Comparison of ENCODE assay signal across 1 cellular context in the genomic region with DNA sequence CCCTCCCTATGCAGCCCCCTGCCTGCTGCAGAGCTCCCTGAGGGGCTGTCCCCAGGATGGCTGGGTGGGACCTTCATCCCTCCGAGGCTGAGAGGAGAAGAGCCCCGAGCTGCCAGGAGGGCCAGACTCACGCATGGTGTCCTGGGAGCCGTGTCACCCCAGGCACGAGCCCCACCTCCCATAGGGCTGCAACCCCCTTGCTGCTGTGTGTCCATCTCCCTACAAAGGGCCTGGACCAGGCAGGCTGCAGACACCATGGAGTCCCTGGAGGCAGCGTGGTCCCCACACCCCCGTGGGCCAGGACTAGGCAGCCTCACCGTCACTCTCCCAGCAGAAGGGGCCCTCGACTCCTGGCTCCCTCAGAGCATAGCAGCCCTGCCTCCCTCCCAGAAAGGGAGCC.
TF ChIP-seq lines count a peak whose summit lies in the region.

No MANE protein-coding gene starts in this region.

TF ChIP-seq in GM23338, 12 proteins besides CTCF, POLR2A, EP300 and RAD21 (continued from another document):
- TF ChIP-seq, protein P1, sequence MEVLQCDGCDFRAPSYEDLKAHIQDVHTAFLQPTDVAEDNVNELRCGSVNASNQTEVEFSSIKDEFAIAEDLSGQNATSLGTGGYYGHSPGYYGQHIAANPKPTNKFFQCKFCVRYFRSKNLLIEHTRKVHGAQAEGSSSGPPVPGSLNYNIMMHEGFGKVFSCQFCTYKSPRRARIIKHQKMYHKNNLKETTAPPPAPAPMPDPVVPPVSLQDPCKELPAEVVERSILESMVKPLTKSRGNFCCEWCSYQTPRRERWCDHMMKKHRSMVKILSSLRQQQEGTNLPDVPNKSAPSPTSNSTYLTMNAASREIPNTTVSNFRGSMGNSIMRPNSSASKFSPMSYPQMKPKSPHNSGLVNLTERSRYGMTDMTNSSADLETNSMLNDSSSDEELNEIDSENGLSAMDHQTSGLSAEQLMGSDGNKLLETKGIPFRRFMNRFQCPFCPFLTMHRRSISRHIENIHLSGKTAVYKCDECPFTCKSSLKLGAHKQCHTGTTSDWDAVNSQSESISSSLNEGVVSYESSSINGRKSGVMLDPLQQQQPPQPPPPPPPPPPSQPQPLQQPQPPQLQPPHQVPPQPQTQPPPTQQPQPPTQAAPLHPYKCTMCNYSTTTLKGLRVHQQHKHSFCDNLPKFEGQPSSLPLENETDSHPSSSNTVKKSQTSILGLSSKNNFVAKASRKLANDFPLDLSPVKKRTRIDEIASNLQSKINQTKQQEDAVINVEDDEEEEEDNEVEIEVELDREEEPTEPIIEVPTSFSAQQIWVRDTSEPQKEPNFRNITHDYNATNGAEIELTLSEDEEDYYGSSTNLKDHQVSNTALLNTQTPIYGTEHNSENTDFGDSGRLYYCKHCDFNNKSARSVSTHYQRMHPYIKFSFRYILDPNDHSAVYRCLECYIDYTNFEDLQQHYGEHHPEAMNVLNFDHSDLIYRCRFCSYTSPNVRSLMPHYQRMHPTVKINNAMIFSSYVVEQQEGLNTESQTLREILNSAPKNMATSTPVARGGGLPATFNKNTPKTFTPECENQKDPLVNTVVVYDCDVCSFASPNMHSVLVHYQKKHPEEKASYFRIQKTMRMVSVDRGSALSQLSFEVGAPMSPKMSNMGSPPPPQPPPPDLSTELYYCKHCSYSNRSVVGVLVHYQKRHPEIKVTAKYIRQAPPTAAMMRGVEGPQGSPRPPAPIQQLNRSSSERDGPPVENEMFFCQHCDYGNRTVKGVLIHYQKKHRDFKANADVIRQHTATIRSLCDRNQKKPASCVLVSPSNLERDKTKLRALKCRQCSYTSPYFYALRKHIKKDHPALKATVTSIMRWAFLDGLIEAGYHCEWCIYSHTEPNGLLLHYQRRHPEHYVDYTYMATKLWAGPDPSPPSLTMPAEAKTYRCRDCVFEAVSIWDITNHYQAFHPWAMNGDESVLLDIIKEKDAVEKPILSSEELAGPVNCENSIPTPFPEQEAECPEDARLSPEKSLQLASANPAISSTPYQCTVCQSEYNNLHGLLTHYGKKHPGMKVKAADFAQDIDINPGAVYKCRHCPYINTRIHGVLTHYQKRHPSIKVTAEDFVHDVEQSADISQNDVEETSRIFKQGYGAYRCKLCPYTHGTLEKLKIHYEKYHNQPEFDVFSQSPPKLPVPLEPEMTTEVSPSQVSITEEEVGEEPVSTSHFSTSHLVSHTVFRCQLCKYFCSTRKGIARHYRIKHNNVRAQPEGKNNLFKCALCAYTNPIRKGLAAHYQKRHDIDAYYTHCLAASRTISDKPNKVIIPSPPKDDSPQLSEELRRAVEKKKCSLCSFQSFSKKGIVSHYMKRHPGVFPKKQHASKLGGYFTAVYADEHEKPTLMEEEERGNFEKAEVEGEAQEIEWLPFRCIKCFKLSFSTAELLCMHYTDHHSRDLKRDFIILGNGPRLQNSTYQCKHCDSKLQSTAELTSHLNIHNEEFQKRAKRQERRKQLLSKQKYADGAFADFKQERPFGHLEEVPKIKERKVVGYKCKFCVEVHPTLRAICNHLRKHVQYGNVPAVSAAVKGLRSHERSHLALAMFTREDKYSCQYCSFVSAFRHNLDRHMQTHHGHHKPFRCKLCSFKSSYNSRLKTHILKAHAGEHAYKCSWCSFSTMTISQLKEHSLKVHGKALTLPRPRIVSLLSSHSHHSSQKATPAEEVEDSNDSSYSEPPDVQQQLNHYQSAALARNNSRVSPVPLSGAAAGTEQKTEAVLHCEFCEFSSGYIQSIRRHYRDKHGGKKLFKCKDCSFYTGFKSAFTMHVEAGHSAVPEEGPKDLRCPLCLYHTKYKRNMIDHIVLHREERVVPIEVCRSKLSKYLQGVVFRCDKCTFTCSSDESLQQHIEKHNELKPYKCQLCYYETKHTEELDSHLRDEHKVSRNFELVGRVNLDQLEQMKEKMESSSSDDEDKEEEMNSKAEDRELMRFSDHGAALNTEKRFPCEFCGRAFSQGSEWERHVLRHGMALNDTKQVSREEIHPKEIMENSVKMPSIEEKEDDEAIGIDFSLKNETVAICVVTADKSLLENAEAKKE (CRISPR knock-in tag; IDR thresholded peaks at IDR 0.05): no peak
- TF ChIP-seq NANOG (IDR thresholded peaks at IDR 0.05; ENCODE audit: borderline replicate concordance) (no peak), ZNF114 (CRISPR knock-in tag; IDR thresholded peaks at IDR 0.05) (no peak), EZH2 (IDR thresholded peaks at IDR 0.05; ENCODE audit: low read depth, unreplicated experiment) (no peak), STAT1 (IDR thresholded peaks at IDR 0.05; ENCODE audit: unreplicated experiment) (no peak), ZNF331 (CRISPR knock-in tag; IDR thresholded peaks at IDR 0.05; ENCODE audit: low read depth) (no peak), EZH2phosphoT487 (IDR thresholded peaks at IDR 0.05; ENCODE audit: unreplicated experiment) (no peak), CREB1 (CRISPR knock-in tag; IDR thresholded peaks at IDR 0.05; ENCODE audit: low read depth) (no peak), JUNB (IDR thresholded peaks at IDR 0.05; ENCODE audit: unreplicated experiment) (no peak)
- TF ChIP-seq, protein P2, sequence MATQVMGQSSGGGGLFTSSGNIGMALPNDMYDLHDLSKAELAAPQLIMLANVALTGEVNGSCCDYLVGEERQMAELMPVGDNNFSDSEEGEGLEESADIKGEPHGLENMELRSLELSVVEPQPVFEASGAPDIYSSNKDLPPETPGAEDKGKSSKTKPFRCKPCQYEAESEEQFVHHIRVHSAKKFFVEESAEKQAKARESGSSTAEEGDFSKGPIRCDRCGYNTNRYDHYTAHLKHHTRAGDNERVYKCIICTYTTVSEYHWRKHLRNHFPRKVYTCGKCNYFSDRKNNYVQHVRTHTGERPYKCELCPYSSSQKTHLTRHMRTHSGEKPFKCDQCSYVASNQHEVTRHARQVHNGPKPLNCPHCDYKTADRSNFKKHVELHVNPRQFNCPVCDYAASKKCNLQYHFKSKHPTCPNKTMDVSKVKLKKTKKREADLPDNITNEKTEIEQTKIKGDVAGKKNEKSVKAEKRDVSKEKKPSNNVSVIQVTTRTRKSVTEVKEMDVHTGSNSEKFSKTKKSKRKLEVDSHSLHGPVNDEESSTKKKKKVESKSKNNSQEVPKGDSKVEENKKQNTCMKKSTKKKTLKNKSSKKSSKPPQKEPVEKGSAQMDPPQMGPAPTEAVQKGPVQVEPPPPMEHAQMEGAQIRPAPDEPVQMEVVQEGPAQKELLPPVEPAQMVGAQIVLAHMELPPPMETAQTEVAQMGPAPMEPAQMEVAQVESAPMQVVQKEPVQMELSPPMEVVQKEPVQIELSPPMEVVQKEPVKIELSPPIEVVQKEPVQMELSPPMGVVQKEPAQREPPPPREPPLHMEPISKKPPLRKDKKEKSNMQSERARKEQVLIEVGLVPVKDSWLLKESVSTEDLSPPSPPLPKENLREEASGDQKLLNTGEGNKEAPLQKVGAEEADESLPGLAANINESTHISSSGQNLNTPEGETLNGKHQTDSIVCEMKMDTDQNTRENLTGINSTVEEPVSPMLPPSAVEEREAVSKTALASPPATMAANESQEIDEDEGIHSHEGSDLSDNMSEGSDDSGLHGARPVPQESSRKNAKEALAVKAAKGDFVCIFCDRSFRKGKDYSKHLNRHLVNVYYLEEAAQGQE (IDR thresholded peaks at IDR 0.05; ENCODE audit: unreplicated experiment): no peak
